28 cellular contexts compared by ENCODE assay signal in the genomic region with DNA sequence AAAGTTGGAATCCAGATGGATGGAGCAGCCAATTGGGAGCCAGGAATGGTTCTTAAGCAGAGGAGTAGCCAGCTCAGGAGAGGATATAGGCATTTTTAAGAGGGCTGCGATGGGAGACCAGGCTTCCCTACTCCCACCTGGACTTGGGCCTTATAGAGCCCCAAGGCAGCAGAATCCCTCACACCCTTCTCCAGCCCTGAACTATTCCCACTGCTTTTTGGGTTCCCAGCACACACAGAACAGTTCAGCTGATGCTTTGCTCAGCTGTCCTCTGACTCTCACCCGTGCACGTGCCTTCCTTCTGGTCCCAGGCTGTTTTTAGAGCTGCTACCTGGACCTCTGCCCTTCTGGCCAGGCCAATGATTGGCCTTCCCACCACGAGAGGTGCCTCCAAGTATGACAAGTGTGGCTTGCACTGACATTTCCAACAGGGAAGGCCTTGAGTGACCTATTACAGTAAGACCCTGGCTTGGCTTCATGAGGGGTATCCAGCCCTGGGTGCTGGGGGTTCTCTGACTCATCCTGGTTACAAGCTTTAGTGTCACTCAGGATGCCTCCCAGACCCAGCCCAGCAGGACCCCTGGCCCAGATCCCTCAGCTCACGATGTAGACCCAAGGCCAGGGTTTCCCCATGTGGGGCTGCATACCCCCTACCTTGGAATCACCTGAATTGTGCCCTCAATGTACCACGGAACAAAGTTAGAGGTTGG. TPM values are rescaled to one million over a fixed set of nuclear protein-coding genes. Genes with fewer than 3 reads are reported as not detected.
"Had no signal": no experiment of that assay in that cellular context is flagged by ENCODE, and none has a peak within 500 bp of the region (broad histone marks: within the 10 kb centered on the region; RNA-seq: fewer than 3 reads in every experiment).

No MANE protein-coding gene starts in this region.

- H3K36me3 Mint-ChIP-seq: activated naive CD4-positive, alpha-beta T cell treated with anti-CD3 and anti-CD28 coated beads, Interleukin-2, amount 50 U/mL, for 24 hours; WTC11 had no signal

- H3K9me3 Mint-ChIP-seq: activated naive CD4-positive, alpha-beta T cell treated with anti-CD3 and anti-CD28 coated beads, Interleukin-2, amount 50 U/mL, for 24 hours; activated T-cell treated with anti-CD3 and anti-CD28 coated beads, Interleukin-2, amount 50 U/mL, for 24 hours; activated T-helper 1 cell treated with anti-CD3 and anti-CD28 coated beads, Interleukin-12 subunit alpha, Interleukin-12 subunit beta, Interleukin-2, Interleukin-4 antibody, amounts not matched to agents 30 ng/mL and 10 ng/mL and 1 ng/mL, durations not matched to agents 14 hours and 24 hours and 36 hours; WTC11 had no signal

- ATAC-seq: Panc1, T-helper 17 cell, WTC11 had no signal

- H3K27ac ChIP-seq: breast epithelium, SJSA1 had no signal

- H3K4me3 ChIP-seq: breast epithelium, SJSA1 had no signal

- H3K4me1 ChIP-seq: breast epithelium had no signal

- H3K9me3 ChIP-seq: breast epithelium, SJSA1 had no signal

- H3K36me3 ChIP-seq: breast epithelium, SJSA1 had no signal

- H3K4me1 Mint-ChIP-seq: activated naive CD4-positive, alpha-beta T cell treated with anti-CD3 and anti-CD28 coated beads, Interleukin-2, amount 50 U/mL, for 24 hours; T-helper 17 cell had no signal

- H3K27ac Mint-ChIP-seq: activated naive CD4-positive, alpha-beta T cell treated with anti-CD3 and anti-CD28 coated beads, Interleukin-2, amount 50 U/mL, for 24 hours; activated T-cell treated with anti-CD3 and anti-CD28 coated beads, Interleukin-2, amount 50 U/mL, for 24 hours; activated T-helper 1 cell treated with anti-CD3 and anti-CD28 coated beads, Interleukin-12 subunit alpha, Interleukin-12 subunit beta, Interleukin-2, Interleukin-4 antibody, amounts not matched to agents 30 ng/mL and 10 ng/mL and 1 ng/mL, durations not matched to agents 14 hours and 24 hours and 36 hours; T-helper 17 cell; WTC11 had no signal

- DNase-seq: activated CD4-positive, alpha-beta T cell treated with anti-CD3 and anti-CD28 coated beads for 48 hours; activated CD4-positive, alpha-beta T cell treated with anti-CD3 and anti-CD28 coated beads, Interleukin-2, amount 50 U/mL, for 4 hours; activated CD4-positive, CD25-positive, alpha-beta regulatory T cell treated with anti-CD3 and anti-CD28 coated beads, Interleukin-2, amount 50 U/mL, for 72 hours; activated effector memory CD4-positive, alpha-beta T cell treated with Interleukin-2 at 50 U/mL for 16 hours; activated naive CD4-positive, alpha-beta T cell; activated T-cell treated with anti-CD3 and anti-CD28 coated beads, Interleukin-2, amount 50 U/mL, for 24 hours; aorta; central memory CD4-positive, alpha-beta T cell; NCI-H1092; NCI-H1417; NCI-H1930; NCI-H2107; NCI-H2171 treated with DMSO at 0.1 percent for 48 hours; NCI-H345; NCI-H510A; NCI-H526 treated with DMSO at 0.1 percent for 48 hours; NK-92 treated with Interleukin-12 subunit alpha and Interleukin-12 subunit beta, amount 100 ng/mL, for 24 hours; Right ventricle myocardium superior; RPMI8226; T-helper 17 cell; T-helper 9 cell had no signal

- H3K27me3 ChIP-seq: breast epithelium had no signal

- H3K4me3 Mint-ChIP-seq: activated naive CD4-positive, alpha-beta T cell treated with anti-CD3 and anti-CD28 coated beads, Interleukin-2, amount 50 U/mL, for 24 hours; activated T-cell treated with anti-CD3 and anti-CD28 coated beads, Interleukin-2, amount 50 U/mL, for 24 hours; activated T-helper 1 cell treated with anti-CD3 and anti-CD28 coated beads, Interleukin-12 subunit alpha, Interleukin-12 subunit beta, Interleukin-2, Interleukin-4 antibody, amounts not matched to agents 30 ng/mL and 10 ng/mL and 1 ng/mL, durations not matched to agents 14 hours and 24 hours and 36 hours; T-helper 17 cell; WTC11 had no signal

RNA-seq across cellular contexts. Expression of gene NOX5, which starts 25.2 kb away (rescaled TPM):
- total RNA-seq: activated CD8-positive, alpha-beta memory T cell treated with anti-CD3 and anti-CD28 coated beads for 36 hours; Right ventricle myocardium superior; SJSA1; T-helper 17 cell; WTC11 had no signal
